ENCODE assay signal across 1 cellular context in the genomic region with DNA sequence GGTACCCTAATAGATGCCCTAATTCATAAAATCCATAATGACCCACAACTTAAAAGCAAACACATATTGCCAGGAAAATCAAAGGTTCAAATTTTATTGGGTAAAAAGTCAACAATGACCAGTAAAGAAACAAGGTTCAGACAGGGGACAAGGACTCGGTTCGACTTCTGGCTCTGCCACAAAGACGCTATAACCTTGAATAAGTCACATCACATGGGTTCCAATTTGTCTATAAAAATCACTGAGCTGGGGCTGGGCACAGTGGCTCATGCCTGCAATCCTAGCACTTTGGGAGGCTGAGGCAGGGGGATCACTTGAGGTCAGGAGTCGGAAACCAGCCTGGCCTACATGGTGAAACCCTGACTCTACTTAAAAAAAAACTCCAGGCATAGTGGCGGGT.
TF ChIP-seq lines count a peak whose summit lies in the region.

No MANE protein-coding gene starts in this region.

TF ChIP-seq in WTC11, 78 proteins besides CTCF, POLR2A, EP300 and RAD21 (continued from another document):
- TF ChIP-seq, protein P1, sequence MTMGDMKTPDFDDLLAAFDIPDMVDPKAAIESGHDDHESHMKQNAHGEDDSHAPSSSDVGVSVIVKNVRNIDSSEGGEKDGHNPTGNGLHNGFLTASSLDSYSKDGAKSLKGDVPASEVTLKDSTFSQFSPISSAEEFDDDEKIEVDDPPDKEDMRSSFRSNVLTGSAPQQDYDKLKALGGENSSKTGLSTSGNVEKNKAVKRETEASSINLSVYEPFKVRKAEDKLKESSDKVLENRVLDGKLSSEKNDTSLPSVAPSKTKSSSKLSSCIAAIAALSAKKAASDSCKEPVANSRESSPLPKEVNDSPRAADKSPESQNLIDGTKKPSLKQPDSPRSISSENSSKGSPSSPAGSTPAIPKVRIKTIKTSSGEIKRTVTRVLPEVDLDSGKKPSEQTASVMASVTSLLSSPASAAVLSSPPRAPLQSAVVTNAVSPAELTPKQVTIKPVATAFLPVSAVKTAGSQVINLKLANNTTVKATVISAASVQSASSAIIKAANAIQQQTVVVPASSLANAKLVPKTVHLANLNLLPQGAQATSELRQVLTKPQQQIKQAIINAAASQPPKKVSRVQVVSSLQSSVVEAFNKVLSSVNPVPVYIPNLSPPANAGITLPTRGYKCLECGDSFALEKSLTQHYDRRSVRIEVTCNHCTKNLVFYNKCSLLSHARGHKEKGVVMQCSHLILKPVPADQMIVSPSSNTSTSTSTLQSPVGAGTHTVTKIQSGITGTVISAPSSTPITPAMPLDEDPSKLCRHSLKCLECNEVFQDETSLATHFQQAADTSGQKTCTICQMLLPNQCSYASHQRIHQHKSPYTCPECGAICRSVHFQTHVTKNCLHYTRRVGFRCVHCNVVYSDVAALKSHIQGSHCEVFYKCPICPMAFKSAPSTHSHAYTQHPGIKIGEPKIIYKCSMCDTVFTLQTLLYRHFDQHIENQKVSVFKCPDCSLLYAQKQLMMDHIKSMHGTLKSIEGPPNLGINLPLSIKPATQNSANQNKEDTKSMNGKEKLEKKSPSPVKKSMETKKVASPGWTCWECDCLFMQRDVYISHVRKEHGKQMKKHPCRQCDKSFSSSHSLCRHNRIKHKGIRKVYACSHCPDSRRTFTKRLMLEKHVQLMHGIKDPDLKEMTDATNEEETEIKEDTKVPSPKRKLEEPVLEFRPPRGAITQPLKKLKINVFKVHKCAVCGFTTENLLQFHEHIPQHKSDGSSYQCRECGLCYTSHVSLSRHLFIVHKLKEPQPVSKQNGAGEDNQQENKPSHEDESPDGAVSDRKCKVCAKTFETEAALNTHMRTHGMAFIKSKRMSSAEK (CRISPR knock-in tag; IDR thresholded peaks at IDR 0.05; ENCODE audit: borderline replicate concordance) = no peak
- TF ChIP-seq MXD4 (CRISPR knock-in tag; IDR thresholded peaks at IDR 0.05; ENCODE audit: borderline replicate concordance) (no peak), OVOL2 (CRISPR knock-in tag; IDR thresholded peaks at IDR 0.05; ENCODE audit: borderline replicate concordance) (no peak), FOXP1 (CRISPR knock-in tag; IDR thresholded peaks at IDR 0.05; ENCODE audit: borderline replicate concordance) (no peak), SMAD3 (CRISPR knock-in tag; IDR thresholded peaks at IDR 0.05; ENCODE audit: borderline replicate concordance) (no peak), ZBTB21 (CRISPR knock-in tag; IDR thresholded peaks at IDR 0.05; ENCODE audit: borderline replicate concordance) (no peak), NR1H2 (CRISPR knock-in tag; IDR thresholded peaks at IDR 0.05) (no peak)
- TF ChIP-seq, protein P2, sequence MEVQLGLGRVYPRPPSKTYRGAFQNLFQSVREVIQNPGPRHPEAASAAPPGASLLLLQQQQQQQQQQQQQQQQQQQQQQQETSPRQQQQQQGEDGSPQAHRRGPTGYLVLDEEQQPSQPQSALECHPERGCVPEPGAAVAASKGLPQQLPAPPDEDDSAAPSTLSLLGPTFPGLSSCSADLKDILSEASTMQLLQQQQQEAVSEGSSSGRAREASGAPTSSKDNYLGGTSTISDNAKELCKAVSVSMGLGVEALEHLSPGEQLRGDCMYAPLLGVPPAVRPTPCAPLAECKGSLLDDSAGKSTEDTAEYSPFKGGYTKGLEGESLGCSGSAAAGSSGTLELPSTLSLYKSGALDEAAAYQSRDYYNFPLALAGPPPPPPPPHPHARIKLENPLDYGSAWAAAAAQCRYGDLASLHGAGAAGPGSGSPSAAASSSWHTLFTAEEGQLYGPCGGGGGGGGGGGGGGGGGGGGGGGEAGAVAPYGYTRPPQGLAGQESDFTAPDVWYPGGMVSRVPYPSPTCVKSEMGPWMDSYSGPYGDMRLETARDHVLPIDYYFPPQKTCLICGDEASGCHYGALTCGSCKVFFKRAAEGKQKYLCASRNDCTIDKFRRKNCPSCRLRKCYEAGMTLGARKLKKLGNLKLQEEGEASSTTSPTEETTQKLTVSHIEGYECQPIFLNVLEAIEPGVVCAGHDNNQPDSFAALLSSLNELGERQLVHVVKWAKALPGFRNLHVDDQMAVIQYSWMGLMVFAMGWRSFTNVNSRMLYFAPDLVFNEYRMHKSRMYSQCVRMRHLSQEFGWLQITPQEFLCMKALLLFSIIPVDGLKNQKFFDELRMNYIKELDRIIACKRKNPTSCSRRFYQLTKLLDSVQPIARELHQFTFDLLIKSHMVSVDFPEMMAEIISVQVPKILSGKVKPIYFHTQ (CRISPR knock-in tag; IDR thresholded peaks at IDR 0.05) = no peak
- TF ChIP-seq, protein P3, sequence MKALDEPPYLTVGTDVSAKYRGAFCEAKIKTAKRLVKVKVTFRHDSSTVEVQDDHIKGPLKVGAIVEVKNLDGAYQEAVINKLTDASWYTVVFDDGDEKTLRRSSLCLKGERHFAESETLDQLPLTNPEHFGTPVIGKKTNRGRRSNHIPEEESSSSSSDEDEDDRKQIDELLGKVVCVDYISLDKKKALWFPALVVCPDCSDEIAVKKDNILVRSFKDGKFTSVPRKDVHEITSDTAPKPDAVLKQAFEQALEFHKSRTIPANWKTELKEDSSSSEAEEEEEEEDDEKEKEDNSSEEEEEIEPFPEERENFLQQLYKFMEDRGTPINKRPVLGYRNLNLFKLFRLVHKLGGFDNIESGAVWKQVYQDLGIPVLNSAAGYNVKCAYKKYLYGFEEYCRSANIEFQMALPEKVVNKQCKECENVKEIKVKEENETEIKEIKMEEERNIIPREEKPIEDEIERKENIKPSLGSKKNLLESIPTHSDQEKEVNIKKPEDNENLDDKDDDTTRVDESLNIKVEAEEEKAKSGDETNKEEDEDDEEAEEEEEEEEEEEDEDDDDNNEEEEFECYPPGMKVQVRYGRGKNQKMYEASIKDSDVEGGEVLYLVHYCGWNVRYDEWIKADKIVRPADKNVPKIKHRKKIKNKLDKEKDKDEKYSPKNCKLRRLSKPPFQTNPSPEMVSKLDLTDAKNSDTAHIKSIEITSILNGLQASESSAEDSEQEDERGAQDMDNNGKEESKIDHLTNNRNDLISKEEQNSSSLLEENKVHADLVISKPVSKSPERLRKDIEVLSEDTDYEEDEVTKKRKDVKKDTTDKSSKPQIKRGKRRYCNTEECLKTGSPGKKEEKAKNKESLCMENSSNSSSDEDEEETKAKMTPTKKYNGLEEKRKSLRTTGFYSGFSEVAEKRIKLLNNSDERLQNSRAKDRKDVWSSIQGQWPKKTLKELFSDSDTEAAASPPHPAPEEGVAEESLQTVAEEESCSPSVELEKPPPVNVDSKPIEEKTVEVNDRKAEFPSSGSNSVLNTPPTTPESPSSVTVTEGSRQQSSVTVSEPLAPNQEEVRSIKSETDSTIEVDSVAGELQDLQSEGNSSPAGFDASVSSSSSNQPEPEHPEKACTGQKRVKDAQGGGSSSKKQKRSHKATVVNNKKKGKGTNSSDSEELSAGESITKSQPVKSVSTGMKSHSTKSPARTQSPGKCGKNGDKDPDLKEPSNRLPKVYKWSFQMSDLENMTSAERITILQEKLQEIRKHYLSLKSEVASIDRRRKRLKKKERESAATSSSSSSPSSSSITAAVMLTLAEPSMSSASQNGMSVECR (CRISPR knock-in tag; IDR thresholded peaks at IDR 0.05; ENCODE audit: borderline replicate concordance) = no peak
- TF ChIP-seq, protein P4, sequence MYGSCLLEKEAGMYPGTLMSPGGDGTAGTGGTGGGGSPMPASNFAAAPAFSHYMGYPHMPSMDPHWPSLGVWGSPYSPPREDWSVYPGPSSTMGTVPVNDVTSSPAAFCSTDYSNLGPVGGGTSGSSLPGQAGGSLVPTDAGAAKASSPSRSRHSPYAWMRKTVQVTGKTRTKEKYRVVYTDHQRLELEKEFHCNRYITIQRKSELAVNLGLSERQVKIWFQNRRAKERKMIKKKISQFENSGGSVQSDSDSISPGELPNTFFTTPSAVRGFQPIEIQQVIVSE (CRISPR knock-in tag; IDR thresholded peaks at IDR 0.05; ENCODE audit: borderline replicate concordance) = no peak
- TF ChIP-seq, protein P5, sequence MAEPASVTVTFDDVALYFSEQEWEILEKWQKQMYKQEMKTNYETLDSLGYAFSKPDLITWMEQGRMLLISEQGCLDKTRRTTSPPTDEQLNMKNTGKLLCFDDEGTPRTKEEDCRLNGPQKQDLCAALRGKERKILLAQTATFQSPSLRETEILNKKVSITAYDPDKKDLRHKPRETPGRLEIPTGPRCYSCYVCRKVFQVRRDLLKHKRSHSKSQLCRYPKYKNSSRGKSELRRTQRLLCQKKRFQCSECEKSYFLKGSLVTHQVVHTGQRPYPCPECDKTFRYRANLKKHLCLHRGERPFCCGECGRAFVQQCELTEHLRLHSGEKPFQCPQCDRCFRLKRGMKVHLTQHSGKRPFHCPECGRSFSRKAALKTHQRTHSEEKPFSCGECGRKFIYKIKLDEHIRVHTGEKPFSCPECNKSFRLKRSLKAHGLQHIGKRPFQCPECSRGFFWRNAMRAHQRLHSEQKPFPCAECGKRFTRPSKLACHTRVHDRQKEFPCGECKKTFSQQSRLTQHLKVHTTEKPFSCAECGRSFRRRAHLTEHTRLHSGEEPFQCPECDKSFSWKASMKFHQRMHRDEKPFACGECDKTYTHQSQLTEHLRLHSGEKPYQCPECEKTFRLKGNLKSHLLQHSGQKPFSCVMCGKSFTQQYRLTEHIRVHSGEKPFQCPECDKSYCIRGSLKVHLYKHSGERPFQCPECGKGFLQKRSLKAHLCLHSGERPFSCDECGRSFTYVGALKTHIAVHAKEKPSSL (CRISPR knock-in tag; conservative IDR thresholded peaks at IDR 0.05) = no peak
